1 cellular context compared by ENCODE assay signal in the genomic region with DNA sequence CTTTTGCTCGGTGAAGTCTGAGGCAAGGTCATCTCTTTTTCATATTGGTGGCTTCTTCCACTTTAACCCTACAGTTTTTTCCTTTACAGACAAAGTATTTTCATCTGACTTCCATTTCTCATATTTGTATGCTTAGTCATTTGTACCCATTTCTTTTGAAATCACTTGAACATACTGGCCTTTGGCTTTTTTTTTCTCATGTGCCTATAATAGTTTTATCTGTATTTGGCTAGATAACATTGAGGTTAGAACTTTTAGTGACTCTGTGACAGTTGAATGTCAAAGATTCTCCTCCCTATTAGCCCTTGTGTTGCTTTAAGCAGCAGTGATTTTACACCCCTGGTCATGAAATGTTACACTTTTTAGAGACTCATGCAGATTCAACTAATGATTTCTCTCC.
TF ChIP-seq lines count a peak whose summit lies in the region.

No MANE protein-coding gene starts in this region.

TF ChIP-seq in GM23338, 12 proteins besides CTCF, POLR2A, EP300 and RAD21:
- TF ChIP-seq, protein P1, sequence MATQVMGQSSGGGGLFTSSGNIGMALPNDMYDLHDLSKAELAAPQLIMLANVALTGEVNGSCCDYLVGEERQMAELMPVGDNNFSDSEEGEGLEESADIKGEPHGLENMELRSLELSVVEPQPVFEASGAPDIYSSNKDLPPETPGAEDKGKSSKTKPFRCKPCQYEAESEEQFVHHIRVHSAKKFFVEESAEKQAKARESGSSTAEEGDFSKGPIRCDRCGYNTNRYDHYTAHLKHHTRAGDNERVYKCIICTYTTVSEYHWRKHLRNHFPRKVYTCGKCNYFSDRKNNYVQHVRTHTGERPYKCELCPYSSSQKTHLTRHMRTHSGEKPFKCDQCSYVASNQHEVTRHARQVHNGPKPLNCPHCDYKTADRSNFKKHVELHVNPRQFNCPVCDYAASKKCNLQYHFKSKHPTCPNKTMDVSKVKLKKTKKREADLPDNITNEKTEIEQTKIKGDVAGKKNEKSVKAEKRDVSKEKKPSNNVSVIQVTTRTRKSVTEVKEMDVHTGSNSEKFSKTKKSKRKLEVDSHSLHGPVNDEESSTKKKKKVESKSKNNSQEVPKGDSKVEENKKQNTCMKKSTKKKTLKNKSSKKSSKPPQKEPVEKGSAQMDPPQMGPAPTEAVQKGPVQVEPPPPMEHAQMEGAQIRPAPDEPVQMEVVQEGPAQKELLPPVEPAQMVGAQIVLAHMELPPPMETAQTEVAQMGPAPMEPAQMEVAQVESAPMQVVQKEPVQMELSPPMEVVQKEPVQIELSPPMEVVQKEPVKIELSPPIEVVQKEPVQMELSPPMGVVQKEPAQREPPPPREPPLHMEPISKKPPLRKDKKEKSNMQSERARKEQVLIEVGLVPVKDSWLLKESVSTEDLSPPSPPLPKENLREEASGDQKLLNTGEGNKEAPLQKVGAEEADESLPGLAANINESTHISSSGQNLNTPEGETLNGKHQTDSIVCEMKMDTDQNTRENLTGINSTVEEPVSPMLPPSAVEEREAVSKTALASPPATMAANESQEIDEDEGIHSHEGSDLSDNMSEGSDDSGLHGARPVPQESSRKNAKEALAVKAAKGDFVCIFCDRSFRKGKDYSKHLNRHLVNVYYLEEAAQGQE (IDR thresholded peaks at IDR 0.05; ENCODE audit: unreplicated experiment), result no peak
- TF ChIP-seq JUNB (IDR thresholded peaks at IDR 0.05; ENCODE audit: unreplicated experiment), result no peak
- no peak for TF ChIP-seq ZNF114 (CRISPR knock-in tag; IDR thresholded peaks at IDR 0.05)
- no peak for TF ChIP-seq EZH2phosphoT487 (IDR thresholded peaks at IDR 0.05; ENCODE audit: unreplicated experiment)
- no peak for TF ChIP-seq EZH2 (IDR thresholded peaks at IDR 0.05; ENCODE audit: low read depth, unreplicated experiment)
- TF ChIP-seq, protein P2, sequence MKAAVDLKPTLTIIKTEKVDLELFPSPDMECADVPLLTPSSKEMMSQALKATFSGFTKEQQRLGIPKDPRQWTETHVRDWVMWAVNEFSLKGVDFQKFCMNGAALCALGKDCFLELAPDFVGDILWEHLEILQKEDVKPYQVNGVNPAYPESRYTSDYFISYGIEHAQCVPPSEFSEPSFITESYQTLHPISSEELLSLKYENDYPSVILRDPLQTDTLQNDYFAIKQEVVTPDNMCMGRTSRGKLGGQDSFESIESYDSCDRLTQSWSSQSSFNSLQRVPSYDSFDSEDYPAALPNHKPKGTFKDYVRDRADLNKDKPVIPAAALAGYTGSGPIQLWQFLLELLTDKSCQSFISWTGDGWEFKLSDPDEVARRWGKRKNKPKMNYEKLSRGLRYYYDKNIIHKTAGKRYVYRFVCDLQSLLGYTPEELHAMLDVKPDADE (IDR thresholded peaks at IDR 0.05), result no peak
- TF ChIP-seq CREB1 (CRISPR knock-in tag; IDR thresholded peaks at IDR 0.05; ENCODE audit: low read depth), result no peak
- TF ChIP-seq, protein P3, sequence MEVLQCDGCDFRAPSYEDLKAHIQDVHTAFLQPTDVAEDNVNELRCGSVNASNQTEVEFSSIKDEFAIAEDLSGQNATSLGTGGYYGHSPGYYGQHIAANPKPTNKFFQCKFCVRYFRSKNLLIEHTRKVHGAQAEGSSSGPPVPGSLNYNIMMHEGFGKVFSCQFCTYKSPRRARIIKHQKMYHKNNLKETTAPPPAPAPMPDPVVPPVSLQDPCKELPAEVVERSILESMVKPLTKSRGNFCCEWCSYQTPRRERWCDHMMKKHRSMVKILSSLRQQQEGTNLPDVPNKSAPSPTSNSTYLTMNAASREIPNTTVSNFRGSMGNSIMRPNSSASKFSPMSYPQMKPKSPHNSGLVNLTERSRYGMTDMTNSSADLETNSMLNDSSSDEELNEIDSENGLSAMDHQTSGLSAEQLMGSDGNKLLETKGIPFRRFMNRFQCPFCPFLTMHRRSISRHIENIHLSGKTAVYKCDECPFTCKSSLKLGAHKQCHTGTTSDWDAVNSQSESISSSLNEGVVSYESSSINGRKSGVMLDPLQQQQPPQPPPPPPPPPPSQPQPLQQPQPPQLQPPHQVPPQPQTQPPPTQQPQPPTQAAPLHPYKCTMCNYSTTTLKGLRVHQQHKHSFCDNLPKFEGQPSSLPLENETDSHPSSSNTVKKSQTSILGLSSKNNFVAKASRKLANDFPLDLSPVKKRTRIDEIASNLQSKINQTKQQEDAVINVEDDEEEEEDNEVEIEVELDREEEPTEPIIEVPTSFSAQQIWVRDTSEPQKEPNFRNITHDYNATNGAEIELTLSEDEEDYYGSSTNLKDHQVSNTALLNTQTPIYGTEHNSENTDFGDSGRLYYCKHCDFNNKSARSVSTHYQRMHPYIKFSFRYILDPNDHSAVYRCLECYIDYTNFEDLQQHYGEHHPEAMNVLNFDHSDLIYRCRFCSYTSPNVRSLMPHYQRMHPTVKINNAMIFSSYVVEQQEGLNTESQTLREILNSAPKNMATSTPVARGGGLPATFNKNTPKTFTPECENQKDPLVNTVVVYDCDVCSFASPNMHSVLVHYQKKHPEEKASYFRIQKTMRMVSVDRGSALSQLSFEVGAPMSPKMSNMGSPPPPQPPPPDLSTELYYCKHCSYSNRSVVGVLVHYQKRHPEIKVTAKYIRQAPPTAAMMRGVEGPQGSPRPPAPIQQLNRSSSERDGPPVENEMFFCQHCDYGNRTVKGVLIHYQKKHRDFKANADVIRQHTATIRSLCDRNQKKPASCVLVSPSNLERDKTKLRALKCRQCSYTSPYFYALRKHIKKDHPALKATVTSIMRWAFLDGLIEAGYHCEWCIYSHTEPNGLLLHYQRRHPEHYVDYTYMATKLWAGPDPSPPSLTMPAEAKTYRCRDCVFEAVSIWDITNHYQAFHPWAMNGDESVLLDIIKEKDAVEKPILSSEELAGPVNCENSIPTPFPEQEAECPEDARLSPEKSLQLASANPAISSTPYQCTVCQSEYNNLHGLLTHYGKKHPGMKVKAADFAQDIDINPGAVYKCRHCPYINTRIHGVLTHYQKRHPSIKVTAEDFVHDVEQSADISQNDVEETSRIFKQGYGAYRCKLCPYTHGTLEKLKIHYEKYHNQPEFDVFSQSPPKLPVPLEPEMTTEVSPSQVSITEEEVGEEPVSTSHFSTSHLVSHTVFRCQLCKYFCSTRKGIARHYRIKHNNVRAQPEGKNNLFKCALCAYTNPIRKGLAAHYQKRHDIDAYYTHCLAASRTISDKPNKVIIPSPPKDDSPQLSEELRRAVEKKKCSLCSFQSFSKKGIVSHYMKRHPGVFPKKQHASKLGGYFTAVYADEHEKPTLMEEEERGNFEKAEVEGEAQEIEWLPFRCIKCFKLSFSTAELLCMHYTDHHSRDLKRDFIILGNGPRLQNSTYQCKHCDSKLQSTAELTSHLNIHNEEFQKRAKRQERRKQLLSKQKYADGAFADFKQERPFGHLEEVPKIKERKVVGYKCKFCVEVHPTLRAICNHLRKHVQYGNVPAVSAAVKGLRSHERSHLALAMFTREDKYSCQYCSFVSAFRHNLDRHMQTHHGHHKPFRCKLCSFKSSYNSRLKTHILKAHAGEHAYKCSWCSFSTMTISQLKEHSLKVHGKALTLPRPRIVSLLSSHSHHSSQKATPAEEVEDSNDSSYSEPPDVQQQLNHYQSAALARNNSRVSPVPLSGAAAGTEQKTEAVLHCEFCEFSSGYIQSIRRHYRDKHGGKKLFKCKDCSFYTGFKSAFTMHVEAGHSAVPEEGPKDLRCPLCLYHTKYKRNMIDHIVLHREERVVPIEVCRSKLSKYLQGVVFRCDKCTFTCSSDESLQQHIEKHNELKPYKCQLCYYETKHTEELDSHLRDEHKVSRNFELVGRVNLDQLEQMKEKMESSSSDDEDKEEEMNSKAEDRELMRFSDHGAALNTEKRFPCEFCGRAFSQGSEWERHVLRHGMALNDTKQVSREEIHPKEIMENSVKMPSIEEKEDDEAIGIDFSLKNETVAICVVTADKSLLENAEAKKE (CRISPR knock-in tag; IDR thresholded peaks at IDR 0.05), result no peak
- TF ChIP-seq STAT1 (IDR thresholded peaks at IDR 0.05; ENCODE audit: unreplicated experiment), result no peak
- no peak for TF ChIP-seq ZNF331 (CRISPR knock-in tag; IDR thresholded peaks at IDR 0.05; ENCODE audit: low read depth)
- no peak for TF ChIP-seq NANOG (IDR thresholded peaks at IDR 0.05; ENCODE audit: borderline replicate concordance)
- no peak for TF ChIP-seq POLR2AphosphoS5 (IDR thresholded peaks at IDR 0.05; ENCODE audit: low read depth)
